41 cellular contexts compared by ENCODE assay signal in genomic region chr5:133599600-133599999, GRCh38. TPM values are rescaled to one million over a fixed set of nuclear protein-coding genes. Genes with fewer than 3 reads are reported as not detected.
"Had no signal": no experiment of that assay in that cellular context is flagged by ENCODE, and none has a peak within 500 bp of the region (broad histone marks: within the 10 kb centered on the region; RNA-seq: fewer than 3 reads in every experiment).

No MANE protein-coding gene starts in this region.

- H3K27me3 Mint-ChIP-seq: activated naive CD8-positive, alpha-beta T cell had no signal

- H3K4me3 ChIP-seq: adrenal gland, ascending aorta, body of pancreas, breast epithelium, cardiac muscle cell had no signal

- H3K4me1 Mint-ChIP-seq: activated naive CD4-positive, alpha-beta T cell treated with anti-CD3 and anti-CD28 coated beads, Interleukin-2, amount 10 ng/mL, durations not matched to agents 7 days and 5 days; activated naive CD4-positive, alpha-beta T cell treated with anti-CD3 and anti-CD28 coated beads, Interleukin-2, amount 50 U/mL, for 24 hours; activated naive CD8-positive, alpha-beta T cell treated with anti-CD3 and anti-CD28 coated beads for 36 hours; activated naive CD8-positive, alpha-beta T cell treated with anti-CD3 and anti-CD28 coated beads, Interleukin-2, amount 10 ng/mL, durations not matched to agents 7 days and 5 days; activated naive CD8-positive, alpha-beta T cell treated with anti-CD3 and anti-CD28 coated beads, Interleukin-2, amount 50 U/mL, for 24 hours; activated T-helper 17 cell treated with anti-CD3 and anti-CD28 coated beads, Interleukin-2, amount 50 U/mL, for 72 hours; central memory CD8-positive, alpha-beta T cell had no signal

- H3K27ac ChIP-seq: adrenal gland, ascending aorta, body of pancreas, brain microvascular endothelial cell, breast epithelium, cardiac muscle cell had no signal

- ATAC-seq: activated naive CD4-positive, alpha-beta T cell treated with anti-CD3 and anti-CD28 coated beads, Interleukin-2, amount 50 U/mL, for 72 hours; activated naive CD8-positive, alpha-beta T cell treated with anti-CD3 and anti-CD28 coated beads, Interleukin-2, amount 50 U/mL, for 24 hours; activated T-cell treated with anti-CD3 and anti-CD28 coated beads, Interleukin-2, amount 50 U/mL, for 4 hours; activated T-cell treated with anti-CD3 and anti-CD28 coated beads, Interleukin-2, amount 50 U/mL, for 72 hours; activated T-helper 17 cell treated with anti-CD3 and anti-CD28 coated beads, Interleukin-2, amount 50 U/mL, for 72 hours; body of pancreas had no signal

- H3K36me3 Mint-ChIP-seq: activated naive CD4-positive, alpha-beta T cell treated with anti-CD3 and anti-CD28 coated beads, Interleukin-2, amount 10 ng/mL, durations not matched to agents 7 days and 5 days; activated naive CD4-positive, alpha-beta T cell treated with anti-CD3 and anti-CD28 coated beads, Interleukin-2, amount 50 U/mL, for 24 hours; activated naive CD4-positive, alpha-beta T cell treated with anti-CD3 and anti-CD28 coated beads, Interleukin-2, amount 50 U/mL, for 72 hours; activated naive CD8-positive, alpha-beta T cell; activated naive CD8-positive, alpha-beta T cell treated with anti-CD3 and anti-CD28 coated beads for 36 hours; activated naive CD8-positive, alpha-beta T cell treated with anti-CD3 and anti-CD28 coated beads, Interleukin-2, amount 10 ng/mL, durations not matched to agents 7 days and 5 days; brain had no signal

- H3K9me3 Mint-ChIP-seq: activated naive CD4-positive, alpha-beta T cell treated with anti-CD3 and anti-CD28 coated beads for 36 hours; activated naive CD4-positive, alpha-beta T cell treated with anti-CD3 and anti-CD28 coated beads, Interleukin-2, amount 10 ng/mL, durations not matched to agents 7 days and 5 days; activated naive CD4-positive, alpha-beta T cell treated with anti-CD3 and anti-CD28 coated beads, Interleukin-2, amount 50 U/mL, for 24 hours; activated naive CD4-positive, alpha-beta T cell treated with anti-CD3 and anti-CD28 coated beads, Interleukin-2, amount 50 U/mL, for 72 hours; activated naive CD8-positive, alpha-beta T cell treated with anti-CD3 and anti-CD28 coated beads for 36 hours; activated naive CD8-positive, alpha-beta T cell treated with anti-CD3 and anti-CD28 coated beads, Interleukin-2, amount 10 ng/mL, durations not matched to agents 7 days and 5 days; activated naive CD8-positive, alpha-beta T cell treated with anti-CD3 and anti-CD28 coated beads, Interleukin-2, amount 50 U/mL, for 24 hours; activated T-cell treated with anti-CD3 and anti-CD28 coated beads, Interleukin-2, amount 50 U/mL, for 24 hours; activated T-cell treated with anti-CD3 and anti-CD28 coated beads, Interleukin-2, amount 50 U/mL, for 4 hours; activated T-cell treated with anti-CD3 and anti-CD28 coated beads, Interleukin-2, amount 50 U/mL, for 72 hours; activated T-helper 1 cell treated with anti-CD3 and anti-CD28 coated beads, Interleukin-12 subunit alpha, Interleukin-12 subunit beta, Interleukin-2, Interleukin-4 antibody, amounts not matched to agents 30 ng/mL and 10 ng/mL and 1 ng/mL, durations not matched to agents 14 hours and 24 hours and 36 hours; activated T-helper 17 cell treated with anti-CD3 and anti-CD28 coated beads, Interleukin-2, amount 50 U/mL, for 72 hours; activated T-helper 2 cell treated with anti-CD3 and anti-CD28 coated beads, Interferon-gamma antibody, Interleukin-2, Interleukin-4, amounts not matched to agents 10 μg/mL and 5 μg/mL and 100 μg/mL, durations not matched to agents 14 hours and 24 hours and 36 hours; brain; central memory CD8-positive, alpha-beta T cell had no signal

- H3K27ac Mint-ChIP-seq: activated naive CD4-positive, alpha-beta T cell treated with anti-CD3 and anti-CD28 coated beads for 36 hours; activated naive CD4-positive, alpha-beta T cell treated with anti-CD3 and anti-CD28 coated beads, Interleukin-2, amount 10 ng/mL, durations not matched to agents 7 days and 5 days; activated naive CD4-positive, alpha-beta T cell treated with anti-CD3 and anti-CD28 coated beads, Interleukin-2, amount 50 U/mL, for 24 hours; activated naive CD4-positive, alpha-beta T cell treated with anti-CD3 and anti-CD28 coated beads, Interleukin-2, amount 50 U/mL, for 72 hours; activated naive CD8-positive, alpha-beta T cell; activated naive CD8-positive, alpha-beta T cell treated with anti-CD3 and anti-CD28 coated beads for 36 hours; activated naive CD8-positive, alpha-beta T cell treated with anti-CD3 and anti-CD28 coated beads, Interleukin-2, amount 10 ng/mL, durations not matched to agents 7 days and 5 days; activated naive CD8-positive, alpha-beta T cell treated with anti-CD3 and anti-CD28 coated beads, Interleukin-2, amount 50 U/mL, for 24 hours; activated T-cell treated with anti-CD3 and anti-CD28 coated beads, Interleukin-2, amount 50 U/mL, for 24 hours; activated T-cell treated with anti-CD3 and anti-CD28 coated beads, Interleukin-2, amount 50 U/mL, for 72 hours; activated T-helper 1 cell treated with anti-CD3 and anti-CD28 coated beads, Interleukin-12 subunit alpha, Interleukin-12 subunit beta, Interleukin-2, Interleukin-4 antibody, amounts not matched to agents 30 ng/mL and 10 ng/mL and 1 ng/mL, durations not matched to agents 14 hours and 24 hours and 36 hours; activated T-helper 17 cell treated with anti-CD3 and anti-CD28 coated beads, Interleukin-2, amount 50 U/mL, for 72 hours; activated T-helper 2 cell treated with anti-CD3 and anti-CD28 coated beads, Interferon-gamma antibody, Interleukin-2, Interleukin-4, amounts not matched to agents 10 μg/mL and 5 μg/mL and 100 μg/mL, durations not matched to agents 14 hours and 24 hours and 36 hours; brain had no signal

- H3K4me3 Mint-ChIP-seq: activated naive CD4-positive, alpha-beta T cell treated with anti-CD3 and anti-CD28 coated beads for 36 hours; activated naive CD4-positive, alpha-beta T cell treated with anti-CD3 and anti-CD28 coated beads, Interleukin-2, amount 10 ng/mL, durations not matched to agents 7 days and 5 days; activated naive CD4-positive, alpha-beta T cell treated with anti-CD3 and anti-CD28 coated beads, Interleukin-2, amount 50 U/mL, for 24 hours; activated naive CD8-positive, alpha-beta T cell; activated naive CD8-positive, alpha-beta T cell treated with anti-CD3 and anti-CD28 coated beads for 36 hours; activated naive CD8-positive, alpha-beta T cell treated with anti-CD3 and anti-CD28 coated beads, Interleukin-2, amount 10 ng/mL, durations not matched to agents 7 days and 5 days; activated naive CD8-positive, alpha-beta T cell treated with anti-CD3 and anti-CD28 coated beads, Interleukin-2, amount 50 U/mL, for 24 hours; activated T-cell treated with anti-CD3 and anti-CD28 coated beads, Interleukin-2, amount 50 U/mL, for 24 hours; activated T-cell treated with anti-CD3 and anti-CD28 coated beads, Interleukin-2, amount 50 U/mL, for 4 hours; activated T-cell treated with anti-CD3 and anti-CD28 coated beads, Interleukin-2, amount 50 U/mL, for 72 hours; activated T-helper 1 cell treated with anti-CD3 and anti-CD28 coated beads, Interleukin-12 subunit alpha, Interleukin-12 subunit beta, Interleukin-2, Interleukin-4 antibody, amounts not matched to agents 30 ng/mL and 10 ng/mL and 1 ng/mL, durations not matched to agents 14 hours and 24 hours and 36 hours; activated T-helper 17 cell treated with anti-CD3 and anti-CD28 coated beads, Interleukin-2, amount 50 U/mL, for 72 hours; brain; central memory CD8-positive, alpha-beta T cell had no signal

- DNase-seq: activated effector memory CD4-positive, alpha-beta T cell treated with anti-CD3 and anti-CD28 coated beads, Interleukin-2, amount 50 U/mL, for 16 hours; activated effector memory CD4-positive, alpha-beta T cell treated with Interleukin-2 at 50 U/mL for 16 hours; activated gamma-delta T cell; activated gamma-delta T cell treated with Interleukin-2 at 50 U/mL for 16 hours; activated naive CD4-positive, alpha-beta T cell; activated naive CD4-positive, alpha-beta T cell treated with anti-CD3 and anti-CD28 coated beads for 36 hours; activated naive CD4-positive, alpha-beta T cell treated with anti-CD3 and anti-CD28 coated beads, Interleukin-2, amount 10 ng/mL, durations not matched to agents 7 days and 5 days; activated naive CD4-positive, alpha-beta T cell treated with anti-CD3 and anti-CD28 coated beads, Interleukin-2, amount 50 U/mL, for 16 hours; activated naive CD4-positive, alpha-beta T cell treated with Interleukin-2 at 50 U/mL for 16 hours; activated naive CD8-positive, alpha-beta T cell treated with anti-CD3 and anti-CD28 coated beads for 36 hours; activated naive CD8-positive, alpha-beta T cell treated with anti-CD3 and anti-CD28 coated beads, Interleukin-2, amount 10 ng/mL, durations not matched to agents 7 days and 5 days; activated naive CD8-positive, alpha-beta T cell treated with anti-CD3 and anti-CD28 coated beads, Interleukin-2, amount 50 U/mL, for 24 hours; activated T-cell treated with anti-CD3 and anti-CD28 coated beads, Interleukin-2, amount 50 U/mL, for 1 hour; activated T-cell treated with anti-CD3 and anti-CD28 coated beads, Interleukin-2, amount 50 U/mL, for 24 hours; activated T-cell treated with anti-CD3 and anti-CD28 coated beads, Interleukin-2, amount 50 U/mL, for 4 hours; activated T-cell treated with anti-CD3 and anti-CD28 coated beads, Interleukin-2, amount 50 U/mL, for 48 hours; activated T-cell treated with anti-CD3 and anti-CD28 coated beads, Interleukin-2, amount 50 U/mL, for 72 hours; adrenal gland; amniotic stem cell; amygdala; anterior cingulate cortex; aorta; body of pancreas; brain microvascular endothelial cell; caudate nucleus; central memory CD4-positive, alpha-beta T cell; cerebellar nuclear complex had no signal

RNA-seq across cellular contexts. Expression of gene FSTL4, which starts 12.7 kb away (rescaled TPM):
- total RNA-seq: activated naive CD4-positive, alpha-beta T cell treated with anti-CD3 and anti-CD28 coated beads, Interleukin-2, amount 50 U/mL, for 72 hours; activated T-cell treated with anti-CD3 and anti-CD28 coated beads, Interleukin-2, amount 50 U/mL, for 72 hours; activated T-helper 1 cell treated with anti-CD3 and anti-CD28 coated beads, Interleukin-12 subunit alpha, Interleukin-12 subunit beta, Interleukin-2, Interleukin-4 antibody, amounts not matched to agents 30 ng/mL and 10 ng/mL and 1 ng/mL, durations not matched to agents 14 hours and 24 hours and 36 hours; astrocyte; bronchial epithelial cell; cardiac septum had no signal
